In the genomic region with DNA sequence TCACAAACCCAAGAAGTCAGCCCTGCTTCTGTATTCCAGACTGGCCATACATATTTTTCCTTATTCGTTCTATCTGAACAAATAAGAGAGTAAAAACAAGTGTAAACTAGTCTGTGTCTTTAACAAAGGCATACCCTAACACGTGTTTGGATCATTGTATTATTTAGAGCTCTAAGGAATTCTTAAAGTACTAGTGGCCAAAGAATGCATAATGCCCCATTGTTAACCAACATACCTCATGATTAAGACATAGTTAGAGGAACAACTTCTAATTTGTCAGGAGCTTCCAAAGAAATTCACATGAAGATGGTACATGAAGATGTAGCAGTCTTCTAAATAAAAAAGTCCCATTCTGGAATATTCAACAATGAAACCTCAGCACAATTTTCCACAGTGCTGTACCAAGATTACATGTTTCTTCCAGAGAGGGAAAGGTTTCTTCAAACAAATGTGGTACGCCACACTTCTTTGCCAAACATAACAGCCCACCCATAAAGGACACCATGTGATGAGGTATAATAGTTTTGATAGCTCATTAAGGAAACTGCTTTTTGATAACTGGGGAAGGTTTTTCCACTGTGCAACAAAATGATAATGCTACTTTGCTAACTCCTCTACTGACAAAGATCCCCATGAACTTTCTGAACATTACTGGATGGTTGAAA, we compare ENCODE assay signal across 18 cellular contexts. TPM values are rescaled to one million over a fixed set of nuclear protein-coding genes. Genes with fewer than 3 reads are reported as not detected.
DNase-seq lines count a peak whose midpoint lies in the region; ATAC-seq, FAIRE-seq and TF ChIP-seq lines count a peak whose summit lies in the region.
"Had no signal": no experiment of that assay in that cellular context is flagged by ENCODE, and none has a peak within 500 bp of the region (broad histone marks: within the 10 kb centered on the region; RNA-seq: fewer than 3 reads in every experiment).

No MANE protein-coding gene starts in this region.

- no peaks in the 10 kb centered on the region for H4K20me1 ChIP-seq in K562 (replicated peaks; ENCODE audit: control insufficient read depth, insufficient read depth, low read length)
- H4K20me1 ChIP-seq: BLaER1 treated with 17β-estradiol and CSF1 and Interleukin-3, amounts not matched to agents 10 nM and 100 nM had no signal

- in situ Hi-C loops in K562 (cut with MboI) = no loop called here
- in situ Hi-C loops in gastrocnemius medialis (cut with MboI; ENCODE audit: low sequenced_read_pairs in 4 of 4) = no loop called here
- in situ Hi-C loops in ACHN (cut with HindIII; ENCODE audit: low pct_ligation_motif_present, low pct_unique_long_range_greater_than_20kb, low sequenced_read_pairs) = no loop called here

- peak; percentile 19 for DNase-seq in HT1080 (ENCODE audit: low read depth)
- no peak for DNase-seq in K562 (ENCODE audit: extremely low read depth in 1 of 4, low spot score in 3 of 4)
- DNase-seq in foreskin melanocyte = peak; percentile 71
- DNase-seq in gastrocnemius medialis = no peak
- no peak for DNase-seq in NCI-H1048 (lab: John Stamatoyannopoulos, UW)
- DNase-seq in DMS79 (lab: John Stamatoyannopoulos, UW) = no peak
- no peak for DNase-seq in ACHN
- DNase-seq: activated CD4-positive, alpha-beta memory T cell treated with anti-CD3 and anti-CD28 coated beads for 36 hours; brain microvascular endothelial cell; NCI-H1417 treated with DMSO at 0.1 percent for 48 hours; NCI-H524; ovary; stimulated activated CD4-positive, alpha-beta T cell treated with anti-CD3 and anti-CD28 coated beads, Interleukin-2, amount 100 ng/mL, for 24 hours; T-helper 9 cell had no signal

- no peak overlapping the region for H3K9ac ChIP-seq in K562 (ENCODE audit: insufficient read depth in 1 of 2, low read depth in 2 of 2, low read length in 2 of 2)
- H3K9ac ChIP-seq: BLaER1 treated with 17β-estradiol and CSF1 and Interleukin-3, amounts not matched to agents 10 nM and 100 nM had no signal

- ATAC-seq in K562 (no peak), gastrocnemius medialis (no peak), HG03097 (IDR thresholded peaks at IDR 0.05; ENCODE audit: low FRiP score, unreplicated experiment) (no peak)

- no peak for TF ChIP-seq RAD21 in K562 (CRISPR knock-in tag; conservative IDR thresholded peaks at IDR 0.05 in 1 of 2, IDR thresholded peaks at IDR 0.05 in 1 of 2)

- TF ChIP-seq POLR2A in K562 (conservative IDR thresholded peaks at IDR 0.05) = no peak
- TF ChIP-seq POLR2A in gastrocnemius medialis (IDR thresholded peaks at IDR 0.05) = no peak

- intact Hi-C loops in K562 (cut with micrococcal nuclease) (no loop called here), gastrocnemius medialis (cut with DNase I; ENCODE audit: low total_unique reads) (no loop called here)

- H3K27me3 ChIP-seq in K562 (ENCODE audit: control insufficient read depth in 2 of 2, insufficient read depth in 2 of 2, low read length in 2 of 2) (no peaks in the 10 kb centered on the region), gastrocnemius medialis (no peaks in the 10 kb centered on the region)
- H3K27me3 ChIP-seq: BLaER1 treated with 17β-estradiol and CSF1 and Interleukin-3, amounts not matched to agents 10 nM and 100 nM; brain microvascular endothelial cell; ovary had no signal

- FAIRE-seq in K562 (lab: Jason Lieb, UNC) = no peak
- FAIRE-seq: GM18507 had no signal

- H3K36me3 ChIP-seq in K562 (ENCODE audit: control insufficient read depth, insufficient read depth, low read length) = no peaks in the 10 kb centered on the region
- no peaks in the 10 kb centered on the region for H3K36me3 ChIP-seq in gastrocnemius medialis
- H3K36me3 ChIP-seq: BLaER1 treated with 17β-estradiol and CSF1 and Interleukin-3, amounts not matched to agents 10 nM and 100 nM; brain microvascular endothelial cell; ovary had no signal

- no peak for TF ChIP-seq EP300 in K562 (IDR thresholded peaks at IDR 0.05; ENCODE audit: low read length)

- H3K9me3 ChIP-seq in K562 (replicated peaks; ENCODE audit: control insufficient read depth, insufficient read depth, low read depth, low read length) = no peaks in the 10 kb centered on the region
- H3K9me3 ChIP-seq in gastrocnemius medialis = no peaks in the 10 kb centered on the region
- H3K9me3 ChIP-seq: BLaER1 treated with 17β-estradiol and CSF1 and Interleukin-3, amounts not matched to agents 10 nM and 100 nM; ovary had no signal

- POLR2A ChIA-PET in K562 (lab: Yijun Ruan, JAX) = interaction anchor here (0.7 to 1.8 kb wide), 3 partner anchors 10 to 1125 kb away, joined by 3 to 10 read pairs (median 3); no protein-coding TSS in a partner anchor

- H3K4me2 ChIP-seq in K562 (ENCODE audit: insufficient read depth, low read length) = no peak overlapping the region
- H3K4me2 ChIP-seq: BLaER1 treated with 17β-estradiol and CSF1 and Interleukin-3, amounts not matched to agents 10 nM and 100 nM had no signal

- WGBS in K562 (ENCODE audit: insufficient coverage, low coverage, missing lambda C conversion rate) = 45% methylated on average over 3 of the region's 3 CpGs

- CTCF ChIA-PET in K562 (lab: Yijun Ruan, JAX; ENCODE audit: low intra/inter-chr PET ratio) = no interaction called here

- no peak overlapping the region for H3K4me3 ChIP-seq in K562
- peak overlapping the region; percentile 35 to 73 (median 66) for H3K4me3 ChIP-seq in gastrocnemius medialis
- H3K4me3 ChIP-seq: BLaER1 treated with 17β-estradiol and CSF1 and Interleukin-3, amounts not matched to agents 10 nM and 100 nM; ovary had no signal

- H3K27ac ChIP-seq in K562 (ENCODE audit: extremely low read depth, low read depth, low read length) (no peak overlapping the region), gastrocnemius medialis (peak overlapping the region; percentile 88 to 97 (median 90))
- H3K27ac ChIP-seq: BLaER1 treated with 17β-estradiol and CSF1 and Interleukin-3, amounts not matched to agents 10 nM and 100 nM; brain microvascular endothelial cell had no signal

- TF ChIP-seq CTCF in K562 (IDR thresholded peaks at IDR 0.05 in 2 of 3, conservative IDR thresholded peaks at IDR 0.05 in 1 of 3; ENCODE audit: insufficient read depth in 2 of 3, low read depth in 1 of 3, low read length in 3 of 3) (no peak), gastrocnemius medialis (IDR thresholded peaks at IDR 0.05 in 4 of 5, conservative IDR thresholded peaks at IDR 0.05 in 1 of 5) (peak in 1 of 5 experiments; percentile 6)

- H3K4me1 ChIP-seq in K562 (replicated peaks in 1 of 2; ENCODE audit: control insufficient read depth in 2 of 2, insufficient read depth in 2 of 2, low read length in 2 of 2) = peaks cover 3 to 6% of the 10 kb centered on the region in 2 experiments; a peak in 2 of 5 replicates
- peaks cover 72 to 74% of the 10 kb centered on the region in 2 donors for H3K4me1 ChIP-seq in gastrocnemius medialis
- H3K4me1 ChIP-seq: BLaER1 treated with 17β-estradiol and CSF1 and Interleukin-3, amounts not matched to agents 10 nM and 100 nM had no signal

- no peaks in the 10 kb centered on the region; the same call in 2 of the 3 replicates for H3K79me2 ChIP-seq in K562 (ENCODE audit: control insufficient read depth, insufficient read depth, low read length)

- no peaks in the 10 kb centered on the region for H3K9me1 ChIP-seq in K562 (ENCODE audit: control insufficient read depth, insufficient read depth, low read length)

- H2AFZ ChIP-seq in K562 (ENCODE audit: low read depth, low read length) = peak overlapping the region; percentile 34; the same call in 1 of the 2 replicates

- no TSS peak for BruUV-seq in K562 (replicated peaks; lab: Mats Ljungman, UMichigan)

TF ChIP-seq in K562, 482 proteins besides CTCF, POLR2A, EP300 and RAD21 (continues in another document):
- TF ChIP-seq HNRNPL (IDR thresholded peaks at IDR 0.05; ENCODE audit: low read depth, low read length) (no peak), DACH1 (IDR thresholded peaks at IDR 0.05; ENCODE audit: partially characterized antibody) (no peak), MAZ (CRISPR knock-in tag; conservative IDR thresholded peaks at IDR 0.05 in 1 of 2, IDR thresholded peaks at IDR 0.05 in 1 of 2) (no peak), NFE2L1 (tag; IDR thresholded peaks at IDR 0.05; ENCODE audit: borderline replicate concordance, low read depth) (no peak)
- TF ChIP-seq, protein P1, sequence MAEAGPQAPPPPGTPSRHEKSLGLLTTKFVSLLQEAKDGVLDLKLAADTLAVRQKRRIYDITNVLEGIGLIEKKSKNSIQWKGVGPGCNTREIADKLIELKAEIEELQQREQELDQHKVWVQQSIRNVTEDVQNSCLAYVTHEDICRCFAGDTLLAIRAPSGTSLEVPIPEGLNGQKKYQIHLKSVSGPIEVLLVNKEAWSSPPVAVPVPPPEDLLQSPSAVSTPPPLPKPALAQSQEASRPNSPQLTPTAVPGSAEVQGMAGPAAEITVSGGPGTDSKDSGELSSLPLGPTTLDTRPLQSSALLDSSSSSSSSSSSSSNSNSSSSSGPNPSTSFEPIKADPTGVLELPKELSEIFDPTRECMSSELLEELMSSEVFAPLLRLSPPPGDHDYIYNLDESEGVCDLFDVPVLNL (CRISPR knock-in tag; IDR thresholded peaks at IDR 0.05; ENCODE audit: low read depth) = no peak

RNA-seq across cellular contexts. Expression of a gene that starts 5.0 kb away (rescaled TPM):
- total RNA-seq in HT1080 (2014; rRNA removed; shearing (Covaris generic)) = 0.23 and 0.63 TPM in 2 replicates
- polyA plus RNA-seq in HT1080 (2015; cell fraction: cytosol; rRNA removed) = 1.5 and 2.5 TPM in 2 replicates
- polyA plus RNA-seq in HT1080 (2015; cell fraction: nucleus; rRNA removed) = 3.9 and 4.1 TPM in 2 replicates
- 1.6 and 2.4 TPM in 2 replicates for total RNA-seq in K562 (2011; cell fraction: chromatin; rRNA removed; ENCODE audit: low replicate concordance)
- total RNA-seq in K562 (2011; cell fraction: nucleolus; rRNA removed) = 0.67 and 1.2 TPM in 2 replicates
- 1.6 and 4.3 TPM in 2 replicates for total RNA-seq in K562 (2011; cell fraction: nucleoplasm; rRNA removed)
- total RNA-seq in K562 (2014; rRNA removed) (5.4 and 5.7 TPM in 2 replicates), K562 (2014; rRNA removed; fragmentation: Illumina TruSeq; extraction: Trizol) (8.4 and 8.6 TPM in 2 replicates), K562 (2015; rRNA removed; fragmentation: Illumina TruSeq; extraction: Trizol) (12.1 and 13.5 TPM in 2 replicates), K562 (2021) (3.5 and 4.0 TPM in 2 replicates), gastrocnemius medialis (100 to 1,000 TPM in 1 of 4 donors, 10 to 100 TPM in 3; 60.7 to 254 (median 79.1) TPM)
- polyA plus RNA-seq in K562 (2011; rRNA removed) (0.19 and 3.3 TPM in 2 replicates), K562 (2014; fragmentation: Illumina TruSeq; extraction: Trizol) (7.9 and 12.2 TPM in 2 replicates), K562 (2014; fragmentation: Nextera tagmentation; extraction: Ambion mirVana) (1 to 10 TPM; 2.7 to 6.5 TPM), K562 (2014; rRNA removed) (4.5 and 4.9 TPM in 2 replicates)
- polyA plus RNA-seq in K562 (2011; cell fraction: cytosol; rRNA removed) = 0.06 and 0.76 TPM in 2 replicates
- 0.20 and 2.5 TPM in 2 replicates for polyA plus RNA-seq in K562 (2011; cell fraction: nucleus; rRNA removed)
- 3.8 and 4.5 TPM in 2 replicates for polyA plus RNA-seq in K562 (2012)
- 0.24 and 3.3 TPM in 2 replicates for polyA minus RNA-seq in K562 (2011; rRNA and poly(A)+ RNA removed)
- 2.2 TPM in 1 of 2 replicates, not detected in the other for polyA minus RNA-seq in K562 (2011; cell fraction: cytosol; rRNA and poly(A)+ RNA removed)
- 0.56 and 1.8 TPM in 2 replicates for polyA minus RNA-seq in K562 (2011; cell fraction: nucleus; rRNA and poly(A)+ RNA removed)
- total RNA-seq: activated CD4-positive, alpha-beta memory T cell treated with anti-CD3 and anti-CD28 coated beads for 36 hours; activated T-helper 2 cell treated with anti-CD3 and anti-CD28 coated beads, Interferon-gamma antibody, Interleukin-2, Interleukin-4, amounts not matched to agents 10 μg/mL and 5 μg/mL and 100 μg/mL, durations not matched to agents 14 hours and 24 hours and 36 hours had no signal

Comparison
In these comparisons a context has a peak if more than half of its experiments do, and no peak if none do; other contexts are left out.
1. DNase-seq: peak in HT1080 (single experiment) and foreskin melanocyte (single experiment); none in K562 (0 of 4), gastrocnemius medialis (0 of 2), NCI-H1048 (single experiment), DMS79 (single experiment) and ACHN (single experiment).
2. RNA of a gene that starts 5.0 kb away (total RNA-seq): 60.7 to 254 TPM in gastrocnemius medialis; 0.67 to 13.5 TPM in K562 and 0.23 to 0.63 TPM in HT1080; every median in the first group is over 4 times any median in the second.